11 cellular contexts compared by ENCODE assay signal in genomic region chr2:67797801-67798535, GRCh38.
A peak's percentile ranks its signal among the peaks of the same experiment; 100 is the strongest.
DNase-seq lines count a peak whose midpoint lies in the region; ATAC-seq and TF ChIP-seq lines count a peak whose summit lies in the region.
"Had no signal": no experiment of that assay in that cellular context is flagged by ENCODE, and none has a peak within 500 bp of the region (broad histone marks: within the 10 kb centered on the region; RNA-seq: fewer than 3 reads in every experiment).

No MANE protein-coding gene starts in this region.

- no peak overlapping the region for H3K27ac Mint-ChIP-seq in CD8-positive, alpha-beta T cell
- H3K27ac Mint-ChIP-seq: type B pancreatic cell had no signal

- TF ChIP-seq CTCF in CD8-positive, alpha-beta T cell (IDR thresholded peaks at IDR 0.05), result no peak

- POLR2A ChIA-PET in CD8-positive, alpha-beta T cell (lab: Charles Lee), result no interaction called here

- no peaks in the 10 kb centered on the region for H3K27me3 ChIP-seq in CD8-positive, alpha-beta T cell (ENCODE audit: insufficient read depth, low read length)

- H3K9me3 ChIP-seq in CD8-positive, alpha-beta T cell (ENCODE audit: low read length), result no peaks in the 10 kb centered on the region
- H3K9me3 ChIP-seq: A549 had no signal

- H3K36me3 Mint-ChIP-seq in CD8-positive, alpha-beta T cell, result no peaks in the 10 kb centered on the region

- H3K36me3 ChIP-seq in CD8-positive, alpha-beta T cell (ENCODE audit: insufficient read depth, low read length), result no peaks in the 10 kb centered on the region

- H3K4me1 ChIP-seq in CD8-positive, alpha-beta T cell (ENCODE audit: insufficient read depth, low read length), result no peaks in the 10 kb centered on the region
- H3K4me1 ChIP-seq: A549 had no signal

- peaks cover 14% of the 10 kb centered on the region for H3K27me3 Mint-ChIP-seq in CD8-positive, alpha-beta T cell (ENCODE audit: low read depth)
- H3K27me3 Mint-ChIP-seq: type B pancreatic cell had no signal

- no peaks in the 10 kb centered on the region for H3K9me3 Mint-ChIP-seq in CD8-positive, alpha-beta T cell
- H3K9me3 Mint-ChIP-seq: type B pancreatic cell had no signal

- DNase-seq in DMS53 (lab: John Stamatoyannopoulos, UW) (peak; percentile 18), DMS53 treated with DMSO at 0.1 percent for 48 hours (lab: John Stamatoyannopoulos, UW; ENCODE audit: unreplicated experiment) (no peak), NCI-H748 treated with DMSO at 0.1 percent for 48 hours (lab: John Stamatoyannopoulos, UW) (peak; percentile 14), fibroblast of gingiva (ENCODE audit: low read depth) (peak; percentile 77), smooth muscle cell of the brain vasculature (ENCODE audit: low read depth, low spot score) (peak; percentile 20)
- DNase-seq in stimulated activated CD4-positive, alpha-beta T cell treated with anti-CD3 and anti-CD28 coated beads, Interleukin-12 subunit alpha, Interleukin-12 subunit beta, amount 100 ng/mL, for 4 hours, result no peak
- no peak for DNase-seq in CD8-positive, alpha-beta T cell
- DNase-seq: KBM-7 had no signal

- CTCF ChIA-PET in CD8-positive, alpha-beta T cell (lab: Charles Lee), result no interaction called here

- no peak for ATAC-seq in HG03571 (IDR thresholded peaks at IDR 0.05; ENCODE audit: unreplicated experiment)
- ATAC-seq in CD8-positive, alpha-beta T cell, result no peak
- ATAC-seq: A549 had no signal

- intact Hi-C loops in CD8-positive, alpha-beta T cell (cut with DNase I, micrococcal nuclease), result no loop called here

- no peaks in the 10 kb centered on the region for H3K4me1 Mint-ChIP-seq in CD8-positive, alpha-beta T cell (ENCODE audit: low read depth)

- no peak overlapping the region for H3K27ac ChIP-seq in CD8-positive, alpha-beta T cell (ENCODE audit: low read depth, low read length)
- H3K27ac ChIP-seq: A549 had no signal

- H3K4me3 ChIP-seq in CD8-positive, alpha-beta T cell (ENCODE audit: low read depth, low read length), result no peak overlapping the region
- H3K4me3 ChIP-seq: A549 had no signal

- no peak overlapping the region for H3K4me3 Mint-ChIP-seq in CD8-positive, alpha-beta T cell
- H3K4me3 Mint-ChIP-seq: type B pancreatic cell had no signal

Comparison
In these comparisons a context has a peak if more than half of its experiments do, and no peak if none do; other contexts are left out.
1. DNase-seq: peak in DMS53 (single experiment), NCI-H748 treated with DMSO at 0.1 percent for 48 hours (single experiment), fibroblast of gingiva (single experiment) and smooth muscle cell of the brain vasculature (single experiment); none in DMS53 treated with DMSO at 0.1 percent for 48 hours (single experiment), stimulated activated CD4-positive, alpha-beta T cell treated with anti-CD3 and anti-CD28 coated beads, Interleukin-12 subunit alpha, Interleukin-12 subunit beta, amount 100 ng/mL, for 4 hours (single experiment) and CD8-positive, alpha-beta T cell (0 of 7).